In the genomic region with DNA sequence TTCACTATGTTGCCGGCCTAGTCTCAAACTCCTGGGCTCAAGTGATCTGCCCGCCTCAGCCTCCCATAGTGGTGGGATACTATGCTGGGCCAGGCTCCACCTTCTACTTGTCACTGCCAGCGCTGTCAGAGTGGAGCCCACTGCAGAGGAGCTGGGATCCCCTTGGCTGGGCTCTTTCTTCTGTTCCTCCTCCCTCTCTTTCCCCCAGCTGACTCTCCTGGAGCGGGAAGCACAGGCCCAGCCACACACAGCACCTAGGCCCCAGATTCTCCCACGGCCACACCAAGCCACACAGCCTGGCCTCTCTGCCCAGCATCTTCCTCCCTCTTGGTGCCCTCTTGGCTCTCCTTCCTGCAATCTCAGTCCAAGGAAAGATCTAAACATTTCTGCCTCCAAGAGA, we compare ENCODE assay signal across 28 cellular contexts.
"Had no signal": no experiment of that assay in that cellular context is flagged by ENCODE, and none has a peak within 500 bp of the region (broad histone marks: within the 10 kb centered on the region; RNA-seq: fewer than 3 reads in every experiment).

No MANE protein-coding gene starts in this region.

- DNase-seq: activated CD4-positive, alpha-beta T cell treated with anti-CD3 and anti-CD28 coated beads for 48 hours; activated CD4-positive, alpha-beta T cell treated with anti-CD3 and anti-CD28 coated beads, Interleukin-2, amount 50 U/mL, for 48 hours; activated naive CD8-positive, alpha-beta T cell treated with anti-CD3 and anti-CD28 coated beads, Interleukin-2, amount 50 U/mL, for 24 hours; activated T-cell treated with anti-CD3 and anti-CD28 coated beads, Interleukin-2, amount 50 U/mL, for 48 hours; amygdala; dermis blood vessel endothelial cell; effector CD4-positive, alpha-beta T cell; gastrocnemius medialis; glutamatergic neuron; kidney; left colon; natural killer cell; SK-N-SH; stimulated activated CD4-positive, alpha-beta T cell treated with anti-CD3 and anti-CD28 coated beads, Interleukin-12 subunit alpha, Interleukin-12 subunit beta, amount 100 ng/mL, for 4 hours; stimulated activated CD4-positive, alpha-beta T cell treated with anti-CD3 and anti-CD28 coated beads, Interleukin-4, amount 100 ng/mL, for 1 hour; stimulated activated naive CD8-positive, alpha-beta T cell treated with anti-CD3 and anti-CD28 coated beads, Interleukin-15, Interleukin-2, amounts not matched to agents 100 U/mL and 50 U/mL, for 24 hours; T-helper 17 cell; T1000; testis; transverse colon; uterus; WERI-Rb-1 had no signal

- H3K4me2 ChIP-seq: hepatocyte, neural progenitor cell, SK-N-SH had no signal

- H3K36me3 ChIP-seq: breast epithelium, gastrocnemius medialis, neural progenitor cell, prostate gland, transverse colon, uterus, WERI-Rb-1 had no signal

- H3K9me3 ChIP-seq: breast epithelium, gastrocnemius medialis, prostate gland, SK-N-SH, testis, transverse colon, uterus had no signal

- H2AFZ ChIP-seq: hepatocyte, neural progenitor cell had no signal

- H3K9ac ChIP-seq: neural progenitor cell, SK-N-SH had no signal

- H3K27me3 ChIP-seq: testis had no signal

- H3K27ac ChIP-seq: breast epithelium, epithelial cell of prostate, hepatocyte, neural progenitor cell, prostate gland, testis, transverse colon, uterus, WERI-Rb-1 had no signal

- ATAC-seq: activated CD4-positive, CD25-positive, alpha-beta regulatory T cell treated with anti-CD3 and anti-CD28 coated beads, Interleukin-2, amount 50 U/mL, for 24 hours; activated naive CD8-positive, alpha-beta T cell treated with anti-CD3 and anti-CD28 coated beads, Interleukin-2, amount 50 U/mL, for 24 hours; gastrocnemius medialis; left colon; natural killer cell; stimulated activated naive CD8-positive, alpha-beta T cell treated with anti-CD3 and anti-CD28 coated beads, Interleukin-15, Interleukin-2, amounts not matched to agents 100 U/mL and 50 U/mL, for 24 hours; T-helper 17 cell had no signal

- H3K4me3 ChIP-seq: breast epithelium, gastrocnemius medialis, hepatocyte, neural progenitor cell, prostate gland, testis, transverse colon, uterus had no signal
